9 cellular contexts compared by ENCODE assay signal in the genomic region with DNA sequence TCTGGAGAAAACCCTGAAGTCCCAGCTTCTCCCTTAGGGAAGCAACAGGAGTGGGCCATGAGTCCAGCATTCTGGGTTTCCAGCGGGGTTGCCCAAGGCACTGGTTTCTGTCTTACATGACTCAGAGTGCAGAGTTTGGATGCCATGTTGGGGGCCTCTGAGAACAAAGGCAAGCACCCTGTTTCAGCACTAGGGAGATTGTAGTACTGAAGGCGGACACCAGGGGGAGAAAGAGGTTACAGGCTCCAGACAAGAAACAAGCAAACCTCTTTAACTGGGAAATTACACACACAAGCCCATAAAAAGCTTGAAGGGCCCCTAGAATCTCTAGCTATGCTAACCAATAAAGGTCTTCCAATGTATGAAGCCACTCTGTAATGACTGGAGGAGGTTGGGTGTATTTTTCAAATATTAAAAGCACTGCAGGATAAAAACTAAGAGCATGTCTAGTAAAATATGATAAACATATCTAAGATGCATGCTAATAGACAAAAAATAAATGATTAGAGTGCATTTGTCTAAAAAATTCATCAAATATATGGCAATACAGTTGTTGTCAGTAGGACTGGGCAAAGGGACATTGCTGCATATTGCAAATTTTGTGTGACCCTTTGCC. TPM values are rescaled to one million over a fixed set of nuclear protein-coding genes. Genes with fewer than 3 reads are reported as not detected.
A peak's percentile ranks its signal among the peaks of the same experiment; 100 is the strongest.
DNase-seq lines count a peak whose midpoint lies in the region; ATAC-seq and TF ChIP-seq lines count a peak whose summit lies in the region.
"Had no signal": no experiment of that assay in that cellular context is flagged by ENCODE, and none has a peak within 500 bp of the region (broad histone marks: within the 10 kb centered on the region; RNA-seq: fewer than 3 reads in every experiment).

No MANE protein-coding gene starts in this region.

- no peak overlapping the region for H3K4me3 ChIP-seq in vagina

- H3K79me2 ChIP-seq in H9 (ENCODE audit: insufficient read depth, low read length), result no peaks in the 10 kb centered on the region

- no peak overlapping the region for H4K5ac ChIP-seq in H9 (ENCODE audit: insufficient read length, low read depth, low read length)

- H2AFZ ChIP-seq in H9 (ENCODE audit: low read length), result no peak overlapping the region

- H3K23ac ChIP-seq in H9 (ENCODE audit: insufficient read length, low read depth, low read length), result no peak overlapping the region

- H3K4ac ChIP-seq in H9 (ENCODE audit: low read depth, low read length), result no peak overlapping the region

- H3K27me3 Mint-ChIP-seq in H9 (ENCODE audit: low read depth), result no peaks in the 10 kb centered on the region
- no peaks in the 10 kb centered on the region for H3K27me3 Mint-ChIP-seq in memory B cell

- H3T11ph ChIP-seq in H9 (ENCODE audit: low read length), result no peak overlapping the region

- ATAC-seq in memory B cell (ENCODE audit: low read depth), result peak; percentile 85

- H3K4me3 Mint-ChIP-seq in H9, result no peak overlapping the region
- H3K4me3 Mint-ChIP-seq in memory B cell, result no peak overlapping the region
- H3K4me3 Mint-ChIP-seq: activated naive CD8-positive, alpha-beta T cell had no signal

- no peak overlapping the region for H4K8ac ChIP-seq in H9 (replicated peaks; ENCODE audit: insufficient read length, low read depth, low read length)

- no peak overlapping the region for H2BK15ac ChIP-seq in H9 (ENCODE audit: low read depth, low read length)

- H3K79me1 ChIP-seq in H9 (ENCODE audit: insufficient read depth, low read depth, low read length, poor library complexity, severe bottlenecking), result no peaks in the 10 kb centered on the region

- H3K27ac ChIP-seq in H9 (ENCODE audit: insufficient read length, low read depth, low read length) (no peak overlapping the region), vagina (no peak overlapping the region)

- H3K36me3 Mint-ChIP-seq in H9 (ENCODE audit: insufficient read depth in 1 of 3, low read depth in 3 of 3), result peaks cover 2 to 4% (median 2%) of the 10 kb centered on the region in 3 experiments; a peak in 3 of 7 replicates
- no peaks in the 10 kb centered on the region for H3K36me3 Mint-ChIP-seq in memory B cell

- no peak overlapping the region for H2BK20ac ChIP-seq in H9 (ENCODE audit: low read depth, low read length, poor library complexity, severe bottlenecking)

- peaks cover 12 to 15% of the 10 kb centered on the region in 2 experiments for H3K9me3 Mint-ChIP-seq in H9
- no peaks in the 10 kb centered on the region for H3K9me3 Mint-ChIP-seq in memory B cell

- intact Hi-C loops in vagina (cut with DNase I), result no loop called here

- no peak overlapping the region for H2BK5ac ChIP-seq in H9 (ENCODE audit: insufficient read length, low read length)

- no peak overlapping the region for H3K27ac Mint-ChIP-seq in H9
- H3K27ac Mint-ChIP-seq in memory B cell, result no peak overlapping the region
- H3K27ac Mint-ChIP-seq: activated naive CD8-positive, alpha-beta T cell had no signal

- H3K14ac ChIP-seq in H9 (ENCODE audit: insufficient read depth, low read length), result no peak overlapping the region

- peak; percentile 6 for DNase-seq in DMS79 (lab: John Stamatoyannopoulos, UW)
- peak; percentile 87 for DNase-seq in H9
- DNase-seq in NCI-H2029 treated with DMSO at 0.1 percent for 48 hours (lab: John Stamatoyannopoulos, UW), result peak; percentile 45
- DNase-seq in activated CD4-positive, alpha-beta T cell treated with anti-CD3 and anti-CD28 coated beads for 4 hours, result peak; percentile 32 to 65
- peak; percentile 82 for DNase-seq in dermis blood vessel endothelial cell
- peak; percentile 85 to 90 for DNase-seq in memory B cell (ENCODE audit: low spot score in 2 of 2)
- DNase-seq in stimulated activated CD8-positive, alpha-beta memory T cell treated with anti-CD3 and anti-CD28 coated beads, Interleukin-7, amount 100 ng/mL, for 24 hours (ENCODE audit: low read depth), result peak; percentile 63
- no peak for DNase-seq in vagina (ENCODE audit: extremely low spot score in 2 of 2)

- no peak overlapping the region for H4K91ac ChIP-seq in H9 (ENCODE audit: insufficient read length, low read depth, low read length)

- H3K23me2 ChIP-seq in H9 (ENCODE audit: insufficient read length, low read depth, low read length, poor library complexity, severe bottlenecking), result no peaks in the 10 kb centered on the region

- no peaks in the 10 kb centered on the region for H3K36me3 ChIP-seq in vagina

- TF ChIP-seq CTCF in H9 (conservative IDR thresholded peaks at IDR 0.05), result peak; percentile 76
- TF ChIP-seq CTCF in vagina (IDR thresholded peaks at IDR 0.05), result peak in 1 of 3 experiments; percentile 27

- H3K27me3 ChIP-seq in H9 (ENCODE audit: insufficient read depth, low read length) (no peaks in the 10 kb centered on the region), vagina (no peaks in the 10 kb centered on the region)

- no peaks in the 10 kb centered on the region for H3K9me3 ChIP-seq in H9 (ENCODE audit: control insufficient read depth, low read depth, low read length)
- no peaks in the 10 kb centered on the region for H3K9me3 ChIP-seq in vagina

- H3K4me1 ChIP-seq in H9 (ENCODE audit: insufficient read depth, low read length) (no peaks in the 10 kb centered on the region), vagina (no peaks in the 10 kb centered on the region)

- no peak overlapping the region for H3K4me2 ChIP-seq in H9 (ENCODE audit: insufficient read depth, insufficient read length, low read length)

- no peak overlapping the region for H2BK12ac ChIP-seq in H9 (ENCODE audit: insufficient read length, low read depth, low read length)

- no peak overlapping the region for H2BK120ac ChIP-seq in H9 (ENCODE audit: low read depth, low read length, poor library complexity, severe bottlenecking)

- TF ChIP-seq POLR2A in vagina (IDR thresholded peaks at IDR 0.05), result no peak

- no CpG with 5 or more reads among the region's 2 CpGs for WGBS in H9 (ENCODE audit: extremely low coverage, insufficient read length, low lambda C conversion rate)

- no peak overlapping the region for H3K56ac ChIP-seq in H9 (ENCODE audit: insufficient read length, low read depth, low read length)

- H3K18ac ChIP-seq in H9 (ENCODE audit: insufficient read length, low read depth, low read length), result peak overlapping the region; percentile 54

- H4K20me1 ChIP-seq in H9 (ENCODE audit: control insufficient read depth, insufficient read depth, insufficient read length), result no peaks in the 10 kb centered on the region

- no peak overlapping the region for H3K9ac ChIP-seq in H9 (ENCODE audit: extremely low read depth, insufficient read length, low read length)

- H2AK5ac ChIP-seq in H9 (ENCODE audit: insufficient read length, low read length), result no peak overlapping the region

- H3K4me1 Mint-ChIP-seq in H9, result peaks cover 18 to 20% of the 10 kb centered on the region in 2 experiments
- H3K4me1 Mint-ChIP-seq in memory B cell, result peaks cover 6% of the 10 kb centered on the region

RNA-seq across cellular contexts. Expression of gene MS4A6E, which starts 7.1 kb away (rescaled TPM):
- total RNA-seq in H9 (2021) (not detected in 2 replicates), dermis blood vessel endothelial cell (not detected in 2 replicates), vagina (3.4 TPM)

RNA-seq across cellular contexts. Expression of gene MS4A7, which starts 44.2 kb away (rescaled TPM):
- not detected in 2 replicates for total RNA-seq in H9 (2021)
- total RNA-seq in dermis blood vessel endothelial cell, result not detected in 2 replicates
- total RNA-seq in vagina, result 23.3 TPM

RNA-seq across cellular contexts. Expression of gene MS4A4A, which starts 53.6 kb away (rescaled TPM):
- total RNA-seq in H9 (2021), result not detected in 2 replicates
- not detected in 2 replicates for total RNA-seq in dermis blood vessel endothelial cell
- 10.3 TPM for total RNA-seq in vagina

Comparison
In these comparisons a context has a peak if more than half of its experiments do, and no peak if none do; other contexts are left out.
1. DNase-seq: peak in DMS79 (single experiment), H9 (single experiment), NCI-H2029 treated with DMSO at 0.1 percent for 48 hours (single experiment), activated CD4-positive, alpha-beta T cell treated with anti-CD3 and anti-CD28 coated beads for 4 hours (2 of 2), dermis blood vessel endothelial cell (single experiment), memory B cell (2 of 2) and stimulated activated CD8-positive, alpha-beta memory T cell treated with anti-CD3 and anti-CD28 coated beads, Interleukin-7, amount 100 ng/mL, for 24 hours (single experiment); none in vagina (0 of 2).
2. RNA of gene MS4A7, which starts 44.2 kb away (total RNA-seq): 23.3 TPM in vagina (single experiment); not detected in H9 and not detected in dermis blood vessel endothelial cell; every median in the first group is over 10 times any median in the second.
3. RNA of gene MS4A4A, which starts 53.6 kb away (total RNA-seq): 10.3 TPM in vagina (single experiment); not detected in H9 and not detected in dermis blood vessel endothelial cell; every median in the first group is over 10 times any median in the second.